Comparison of ENCODE assay signal across 8 cellular contexts in genomic region chr1:212414328-212415106, GRCh38. TPM values are rescaled to one million over a fixed set of nuclear protein-coding genes. Genes with fewer than 3 reads are reported as not detected.
A peak's percentile ranks its signal among the peaks of the same experiment; 100 is the strongest.
DNase-seq lines count a peak whose midpoint lies in the region; ATAC-seq and TF ChIP-seq lines count a peak whose summit lies in the region.

TSS of gene PACC1 (minus strand) at chr1:212414886. CDS start at chr1:212414757, 129 bp downstream.

- peak; percentile 96 for ATAC-seq in HG03378 (IDR thresholded peaks at IDR 0.05; ENCODE audit: unreplicated experiment)
- ATAC-seq in left colon: peak; percentile 96

- intact Hi-C loops in colonic mucosa (cut with DNase I): no loop called here
- intact Hi-C loops in left colon (cut with DNase I, micrococcal nuclease): no loop called here

- H3K27me3 ChIP-seq in BE2C: no peaks in the 10 kb centered on the region
- H3K27me3 ChIP-seq in colonic mucosa: no peaks in the 10 kb centered on the region

- H3K36me3 ChIP-seq in BE2C (peaks cover 16% of the 10 kb centered on the region), colonic mucosa (no peaks in the 10 kb centered on the region)

- peak within 1 kb of the TSS; percentile 47 for H3K27ac ChIP-seq in colonic mucosa

- peak within 1 kb of the TSS; percentile 55 to 80 for H3K9ac ChIP-seq in colonic mucosa (ENCODE audit: low read depth in 2 of 2, low read length in 2 of 2)

- no peak for TF ChIP-seq CTCF in BE2C (IDR thresholded peaks at IDR 0.05; ENCODE audit: low read depth, low read length)
- no peak for TF ChIP-seq CTCF in colonic mucosa (IDR thresholded peaks at IDR 0.05)

- H3K9me3 ChIP-seq in BE2C (no peaks in the 10 kb centered on the region), colonic mucosa (no peaks in the 10 kb centered on the region)

- H3K4me3 ChIP-seq in BE2C (ENCODE audit: low read depth, low read length) (peak within 1 kb of the TSS; percentile 88), colonic mucosa (peak within 1 kb of the TSS; percentile 98)

- DNase-seq in BE2C (peak; percentile 95), NCI-H510A treated with DMSO at 0.1 percent for 48 hours (lab: John Stamatoyannopoulos, UW) (peak; percentile 88), colonic mucosa (peak; percentile 91), left colon (peak; percentile 90 to 91)
- DNase-seq in activated CD4-positive, alpha-beta T cell treated with anti-CD3 and anti-CD28 coated beads for 4 hours: peak; percentile 78 to 83
- DNase-seq in stimulated activated CD4-positive, alpha-beta T cell treated with anti-CD3 and anti-CD28 coated beads, Interleukin-1b, Interleukin-23, amount 100 ng/mL, for 48 hours: peak; percentile 92

- H3K4me1 ChIP-seq in BE2C: no peaks in the 10 kb centered on the region
- H3K4me1 ChIP-seq in colonic mucosa: no peaks in the 10 kb centered on the region

- peak; percentile 89 for TF ChIP-seq POLR2A in GM19099 (IDR thresholded peaks at IDR 0.05; ENCODE audit: extremely low read depth, insufficient read length, low read depth)

RNA-seq across cellular contexts. Expression of gene PACC1, which starts in this region (rescaled TPM):
- 33.4 TPM for polyA plus RNA-seq in BE2C (2012; ENCODE audit: insufficient read depth, insufficient read length, low read depth)
- 1 to 10 TPM; 2.6 to 3.1 TPM for total RNA-seq in colonic mucosa
- total RNA-seq in left colon: 1 to 10 TPM; 2.8 to 2.9 TPM

Comparison
In these comparisons a context has a peak if more than half of its experiments do, and no peak if none do; other contexts are left out.
1. Peak in every context shown above with its lines: DNase-seq, ATAC-seq, H3K4me3 ChIP-seq and H3K27ac ChIP-seq.